ENCODE assay signal across 1 cellular context in the genomic region with DNA sequence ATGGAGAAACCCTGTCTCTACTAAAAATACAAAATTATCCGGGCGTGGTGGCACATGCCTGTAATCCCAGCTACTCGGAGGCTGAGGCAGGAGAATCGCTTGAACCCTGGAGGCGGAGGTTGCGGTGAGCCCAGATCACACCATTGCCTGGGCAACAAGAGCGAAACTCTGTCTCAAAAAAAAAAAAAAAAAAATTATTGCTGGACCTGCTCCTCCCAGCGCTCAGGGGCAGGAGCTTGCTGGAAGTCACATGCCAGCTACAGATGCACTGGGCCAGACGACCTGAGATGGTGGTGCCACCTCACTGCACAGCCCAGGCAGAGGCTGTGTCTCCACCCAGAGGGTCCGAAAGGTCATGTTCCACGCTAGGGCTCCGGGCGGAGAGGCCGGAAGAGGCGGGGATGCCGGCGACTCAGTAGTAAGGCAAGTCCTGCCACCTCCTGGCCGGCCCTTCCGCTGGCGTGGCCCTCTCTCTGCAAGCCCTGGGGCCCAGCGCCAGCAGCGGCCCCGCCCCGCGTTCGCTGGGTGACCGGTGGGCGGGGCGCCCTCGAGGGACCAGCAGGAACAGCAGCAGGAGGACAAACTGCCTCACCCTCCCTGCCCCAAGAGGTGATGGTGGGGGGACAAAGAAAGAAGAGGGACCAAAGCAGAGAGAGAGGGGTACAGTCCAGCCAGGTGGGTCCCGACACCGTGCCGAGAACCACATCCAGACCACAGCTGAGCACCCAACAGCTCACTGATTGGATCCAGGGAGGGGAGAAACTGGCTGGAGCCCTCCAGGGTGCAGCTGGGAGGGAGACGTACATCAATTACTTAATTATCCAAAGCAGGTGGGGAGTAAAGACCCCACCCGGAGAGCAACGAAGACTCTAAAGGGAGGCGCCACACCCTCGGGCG.
A peak's percentile ranks its signal among the peaks of the same experiment; 100 is the strongest.
TF ChIP-seq lines count a peak whose summit lies in the region.

No MANE protein-coding gene starts in this region.

TF ChIP-seq in K562, 482 proteins besides CTCF, POLR2A, EP300 and RAD21 (continued from another document and continues in another):
- TF ChIP-seq CEBPZ (IDR thresholded peaks at IDR 0.05; ENCODE audit: borderline replicate concordance, low read depth, low read length) (no peak), SRF (CRISPR knock-in tag; IDR thresholded peaks at IDR 0.05) (peak in 1 of 2 experiments; percentile 78; a peak in 1 of 4 replicates), TCFL5 (CRISPR knock-in tag; conservative IDR thresholded peaks at IDR 0.05) (no peak), CEBPG (CRISPR knock-in tag; IDR thresholded peaks at IDR 0.05) (no peak), CEBPG (tag; conservative IDR thresholded peaks at IDR 0.05 in 1 of 2, IDR thresholded peaks at IDR 0.05 in 1 of 2) (no peak), ZNF124 (CRISPR knock-in tag; IDR thresholded peaks at IDR 0.05) (no peak), L3MBTL2 (IDR thresholded peaks at IDR 0.05) (peak; percentile 57), PURB (CRISPR knock-in tag; IDR thresholded peaks at IDR 0.05; ENCODE audit: low read depth) (no peak), CBFA2T3 (IDR thresholded peaks at IDR 0.05) (no peak), MYBL2 (IDR thresholded peaks at IDR 0.05; ENCODE audit: low read depth) (no peak), MYBL2 (CRISPR knock-in tag; IDR thresholded peaks at IDR 0.05; ENCODE audit: borderline replicate concordance) (no peak), POLR2AphosphoS5 (IDR thresholded peaks at IDR 0.05; ENCODE audit: control insufficient read depth, insufficient read depth, low read depth, low read length) (peak; percentile 65), KAT2B (IDR thresholded peaks at IDR 0.05; ENCODE audit: low read depth, low read length) (no peak), EP400 (IDR thresholded peaks at IDR 0.05) (peak; percentile 89), ZSCAN32 (CRISPR knock-in tag; IDR thresholded peaks at IDR 0.05) (no peak), SFPQ (IDR thresholded peaks at IDR 0.05; ENCODE audit: low read depth, low read length) (no peak), POLR2G (IDR thresholded peaks at IDR 0.05; ENCODE audit: low read depth, low read length) (peak; percentile 85), DIDO1 (tag; IDR thresholded peaks at IDR 0.05; ENCODE audit: low read depth) (no peak), MCM7 (IDR thresholded peaks at IDR 0.05) (no peak), ZNF12 (CRISPR knock-in tag; IDR thresholded peaks at IDR 0.05) (no peak), NUFIP1 (IDR thresholded peaks at IDR 0.05; ENCODE audit: partially characterized antibody) (no peak), MIER1 (IDR thresholded peaks at IDR 0.05; ENCODE audit: low read depth) (no peak), PYGO2 (tag; IDR thresholded peaks at IDR 0.05) (no peak), DMBX1 (CRISPR knock-in tag; IDR thresholded peaks at IDR 0.05; ENCODE audit: borderline replicate concordance) (no peak), SMAD3 (CRISPR knock-in tag; conservative IDR thresholded peaks at IDR 0.05) (no peak), CBX2 (IDR thresholded peaks at IDR 0.05; ENCODE audit: insufficient read depth, low read length, poor library complexity, severe bottlenecking) (no peak), RHOXF2B (CRISPR knock-in tag; conservative IDR thresholded peaks at IDR 0.05) (no peak), RAD51 (IDR thresholded peaks at IDR 0.05; ENCODE audit: borderline replicate concordance, low read depth) (no peak), ZNF445 (CRISPR knock-in tag; IDR thresholded peaks at IDR 0.05; ENCODE audit: low read depth) (no peak)
- TF ChIP-seq, protein P1, sequence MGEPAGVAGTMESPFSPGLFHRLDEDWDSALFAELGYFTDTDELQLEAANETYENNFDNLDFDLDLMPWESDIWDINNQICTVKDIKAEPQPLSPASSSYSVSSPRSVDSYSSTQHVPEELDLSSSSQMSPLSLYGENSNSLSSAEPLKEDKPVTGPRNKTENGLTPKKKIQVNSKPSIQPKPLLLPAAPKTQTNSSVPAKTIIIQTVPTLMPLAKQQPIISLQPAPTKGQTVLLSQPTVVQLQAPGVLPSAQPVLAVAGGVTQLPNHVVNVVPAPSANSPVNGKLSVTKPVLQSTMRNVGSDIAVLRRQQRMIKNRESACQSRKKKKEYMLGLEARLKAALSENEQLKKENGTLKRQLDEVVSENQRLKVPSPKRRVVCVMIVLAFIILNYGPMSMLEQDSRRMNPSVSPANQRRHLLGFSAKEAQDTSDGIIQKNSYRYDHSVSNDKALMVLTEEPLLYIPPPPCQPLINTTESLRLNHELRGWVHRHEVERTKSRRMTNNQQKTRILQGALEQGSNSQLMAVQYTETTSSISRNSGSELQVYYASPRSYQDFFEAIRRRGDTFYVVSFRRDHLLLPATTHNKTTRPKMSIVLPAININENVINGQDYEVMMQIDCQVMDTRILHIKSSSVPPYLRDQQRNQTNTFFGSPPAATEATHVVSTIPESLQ (CRISPR knock-in tag; IDR thresholded peaks at IDR 0.05): no peak
- TF ChIP-seq, protein P2, sequence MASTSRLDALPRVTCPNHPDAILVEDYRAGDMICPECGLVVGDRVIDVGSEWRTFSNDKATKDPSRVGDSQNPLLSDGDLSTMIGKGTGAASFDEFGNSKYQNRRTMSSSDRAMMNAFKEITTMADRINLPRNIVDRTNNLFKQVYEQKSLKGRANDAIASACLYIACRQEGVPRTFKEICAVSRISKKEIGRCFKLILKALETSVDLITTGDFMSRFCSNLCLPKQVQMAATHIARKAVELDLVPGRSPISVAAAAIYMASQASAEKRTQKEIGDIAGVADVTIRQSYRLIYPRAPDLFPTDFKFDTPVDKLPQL (IDR thresholded peaks at IDR 0.05; ENCODE audit: extremely low read depth, insufficient read length): no peak
- TF ChIP-seq, protein P3, sequence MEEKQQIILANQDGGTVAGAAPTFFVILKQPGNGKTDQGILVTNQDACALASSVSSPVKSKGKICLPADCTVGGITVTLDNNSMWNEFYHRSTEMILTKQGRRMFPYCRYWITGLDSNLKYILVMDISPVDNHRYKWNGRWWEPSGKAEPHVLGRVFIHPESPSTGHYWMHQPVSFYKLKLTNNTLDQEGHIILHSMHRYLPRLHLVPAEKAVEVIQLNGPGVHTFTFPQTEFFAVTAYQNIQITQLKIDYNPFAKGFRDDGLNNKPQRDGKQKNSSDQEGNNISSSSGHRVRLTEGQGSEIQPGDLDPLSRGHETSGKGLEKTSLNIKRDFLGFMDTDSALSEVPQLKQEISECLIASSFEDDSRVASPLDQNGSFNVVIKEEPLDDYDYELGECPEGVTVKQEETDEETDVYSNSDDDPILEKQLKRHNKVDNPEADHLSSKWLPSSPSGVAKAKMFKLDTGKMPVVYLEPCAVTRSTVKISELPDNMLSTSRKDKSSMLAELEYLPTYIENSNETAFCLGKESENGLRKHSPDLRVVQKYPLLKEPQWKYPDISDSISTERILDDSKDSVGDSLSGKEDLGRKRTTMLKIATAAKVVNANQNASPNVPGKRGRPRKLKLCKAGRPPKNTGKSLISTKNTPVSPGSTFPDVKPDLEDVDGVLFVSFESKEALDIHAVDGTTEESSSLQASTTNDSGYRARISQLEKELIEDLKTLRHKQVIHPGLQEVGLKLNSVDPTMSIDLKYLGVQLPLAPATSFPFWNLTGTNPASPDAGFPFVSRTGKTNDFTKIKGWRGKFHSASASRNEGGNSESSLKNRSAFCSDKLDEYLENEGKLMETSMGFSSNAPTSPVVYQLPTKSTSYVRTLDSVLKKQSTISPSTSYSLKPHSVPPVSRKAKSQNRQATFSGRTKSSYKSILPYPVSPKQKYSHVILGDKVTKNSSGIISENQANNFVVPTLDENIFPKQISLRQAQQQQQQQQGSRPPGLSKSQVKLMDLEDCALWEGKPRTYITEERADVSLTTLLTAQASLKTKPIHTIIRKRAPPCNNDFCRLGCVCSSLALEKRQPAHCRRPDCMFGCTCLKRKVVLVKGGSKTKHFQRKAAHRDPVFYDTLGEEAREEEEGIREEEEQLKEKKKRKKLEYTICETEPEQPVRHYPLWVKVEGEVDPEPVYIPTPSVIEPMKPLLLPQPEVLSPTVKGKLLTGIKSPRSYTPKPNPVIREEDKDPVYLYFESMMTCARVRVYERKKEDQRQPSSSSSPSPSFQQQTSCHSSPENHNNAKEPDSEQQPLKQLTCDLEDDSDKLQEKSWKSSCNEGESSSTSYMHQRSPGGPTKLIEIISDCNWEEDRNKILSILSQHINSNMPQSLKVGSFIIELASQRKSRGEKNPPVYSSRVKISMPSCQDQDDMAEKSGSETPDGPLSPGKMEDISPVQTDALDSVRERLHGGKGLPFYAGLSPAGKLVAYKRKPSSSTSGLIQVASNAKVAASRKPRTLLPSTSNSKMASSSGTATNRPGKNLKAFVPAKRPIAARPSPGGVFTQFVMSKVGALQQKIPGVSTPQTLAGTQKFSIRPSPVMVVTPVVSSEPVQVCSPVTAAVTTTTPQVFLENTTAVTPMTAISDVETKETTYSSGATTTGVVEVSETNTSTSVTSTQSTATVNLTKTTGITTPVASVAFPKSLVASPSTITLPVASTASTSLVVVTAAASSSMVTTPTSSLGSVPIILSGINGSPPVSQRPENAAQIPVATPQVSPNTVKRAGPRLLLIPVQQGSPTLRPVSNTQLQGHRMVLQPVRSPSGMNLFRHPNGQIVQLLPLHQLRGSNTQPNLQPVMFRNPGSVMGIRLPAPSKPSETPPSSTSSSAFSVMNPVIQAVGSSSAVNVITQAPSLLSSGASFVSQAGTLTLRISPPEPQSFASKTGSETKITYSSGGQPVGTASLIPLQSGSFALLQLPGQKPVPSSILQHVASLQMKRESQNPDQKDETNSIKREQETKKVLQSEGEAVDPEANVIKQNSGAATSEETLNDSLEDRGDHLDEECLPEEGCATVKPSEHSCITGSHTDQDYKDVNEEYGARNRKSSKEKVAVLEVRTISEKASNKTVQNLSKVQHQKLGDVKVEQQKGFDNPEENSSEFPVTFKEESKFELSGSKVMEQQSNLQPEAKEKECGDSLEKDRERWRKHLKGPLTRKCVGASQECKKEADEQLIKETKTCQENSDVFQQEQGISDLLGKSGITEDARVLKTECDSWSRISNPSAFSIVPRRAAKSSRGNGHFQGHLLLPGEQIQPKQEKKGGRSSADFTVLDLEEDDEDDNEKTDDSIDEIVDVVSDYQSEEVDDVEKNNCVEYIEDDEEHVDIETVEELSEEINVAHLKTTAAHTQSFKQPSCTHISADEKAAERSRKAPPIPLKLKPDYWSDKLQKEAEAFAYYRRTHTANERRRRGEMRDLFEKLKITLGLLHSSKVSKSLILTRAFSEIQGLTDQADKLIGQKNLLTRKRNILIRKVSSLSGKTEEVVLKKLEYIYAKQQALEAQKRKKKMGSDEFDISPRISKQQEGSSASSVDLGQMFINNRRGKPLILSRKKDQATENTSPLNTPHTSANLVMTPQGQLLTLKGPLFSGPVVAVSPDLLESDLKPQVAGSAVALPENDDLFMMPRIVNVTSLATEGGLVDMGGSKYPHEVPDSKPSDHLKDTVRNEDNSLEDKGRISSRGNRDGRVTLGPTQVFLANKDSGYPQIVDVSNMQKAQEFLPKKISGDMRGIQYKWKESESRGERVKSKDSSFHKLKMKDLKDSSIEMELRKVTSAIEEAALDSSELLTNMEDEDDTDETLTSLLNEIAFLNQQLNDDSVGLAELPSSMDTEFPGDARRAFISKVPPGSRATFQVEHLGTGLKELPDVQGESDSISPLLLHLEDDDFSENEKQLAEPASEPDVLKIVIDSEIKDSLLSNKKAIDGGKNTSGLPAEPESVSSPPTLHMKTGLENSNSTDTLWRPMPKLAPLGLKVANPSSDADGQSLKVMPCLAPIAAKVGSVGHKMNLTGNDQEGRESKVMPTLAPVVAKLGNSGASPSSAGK (IDR thresholded peaks at IDR 0.05): no peak
- TF ChIP-seq, protein P4, sequence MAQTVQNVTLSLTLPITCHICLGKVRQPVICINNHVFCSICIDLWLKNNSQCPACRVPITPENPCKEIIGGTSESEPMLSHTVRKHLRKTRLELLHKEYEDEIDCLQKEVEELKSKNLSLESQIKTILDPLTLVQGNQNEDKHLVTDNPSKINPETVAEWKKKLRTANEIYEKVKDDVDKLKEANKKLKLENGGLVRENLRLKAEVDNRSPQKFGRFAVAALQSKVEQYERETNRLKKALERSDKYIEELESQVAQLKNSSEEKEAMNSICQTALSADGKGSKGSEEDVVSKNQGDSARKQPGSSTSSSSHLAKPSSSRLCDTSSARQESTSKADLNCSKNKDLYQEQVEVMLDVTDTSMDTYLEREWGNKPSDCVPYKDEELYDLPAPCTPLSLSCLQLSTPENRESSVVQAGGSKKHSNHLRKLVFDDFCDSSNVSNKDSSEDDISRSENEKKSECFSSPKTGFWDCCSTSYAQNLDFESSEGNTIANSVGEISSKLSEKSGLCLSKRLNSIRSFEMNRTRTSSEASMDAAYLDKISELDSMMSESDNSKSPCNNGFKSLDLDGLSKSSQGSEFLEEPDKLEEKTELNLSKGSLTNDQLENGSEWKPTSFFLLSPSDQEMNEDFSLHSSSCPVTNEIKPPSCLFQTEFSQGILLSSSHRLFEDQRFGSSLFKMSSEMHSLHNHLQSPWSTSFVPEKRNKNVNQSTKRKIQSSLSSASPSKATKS (CRISPR knock-in tag; IDR thresholded peaks at IDR 0.05): no peak
